ENCODE assay signal across 8 cellular contexts in the genomic region with DNA sequence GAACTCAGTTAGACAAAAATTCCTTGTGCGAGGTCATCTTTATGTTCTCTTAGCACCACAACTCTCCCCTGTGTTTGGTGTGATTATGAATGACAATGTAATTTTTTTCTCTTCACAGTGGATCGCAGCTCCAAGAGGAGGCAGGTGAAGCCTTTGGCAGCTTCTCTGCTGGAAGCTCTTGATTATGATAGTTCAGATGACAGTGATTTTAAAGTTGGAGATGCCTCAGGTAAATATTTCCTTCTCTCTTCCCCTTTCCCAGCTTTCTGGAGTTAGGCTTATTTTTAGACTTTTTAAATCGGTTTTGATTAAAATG.
DNase-seq lines count a peak whose midpoint lies in the region; ATAC-seq and TF ChIP-seq lines count a peak whose summit lies in the region.

No MANE protein-coding gene starts in this region.

- H3K4me3 ChIP-seq in GM12864 (ENCODE audit: low read depth, low read length): peak overlapping the region; percentile 83
- peak overlapping the region; percentile 93 for H3K4me3 ChIP-seq in Loucy (ENCODE audit: low read length, poor library complexity, severe bottlenecking)

- H3K4me2 ChIP-seq in Loucy (ENCODE audit: low read depth, low read length, poor library complexity, severe bottlenecking): peak overlapping the region; percentile 74

- peaks cover 42% of the 10 kb centered on the region for H3K4me1 ChIP-seq in Loucy (ENCODE audit: insufficient read depth, low read length, poor library complexity, severe bottlenecking)

- H3K4me1 Mint-ChIP-seq in activated naive CD8-positive, alpha-beta T cell treated with anti-CD3 and anti-CD28 coated beads, Interleukin-2, amount 50 U/mL, for 24 hours: peaks cover 55% of the 10 kb centered on the region
- peaks cover 24% of the 10 kb centered on the region for H3K4me1 Mint-ChIP-seq in memory B cell

- no peak for TF ChIP-seq CTCF in GM12864 (IDR thresholded peaks at IDR 0.05; ENCODE audit: low read depth, low read length, missing control alignments)
- no peak for TF ChIP-seq CTCF in Loucy (conservative IDR thresholded peaks at IDR 0.05; ENCODE audit: low read length)

- H3K27me3 Mint-ChIP-seq in activated naive CD8-positive, alpha-beta T cell treated with anti-CD3 and anti-CD28 coated beads, Interleukin-2, amount 50 U/mL, for 24 hours: peaks cover 4% of the 10 kb centered on the region
- no peaks in the 10 kb centered on the region for H3K27me3 Mint-ChIP-seq in memory B cell

- H3K4me3 Mint-ChIP-seq in activated naive CD8-positive, alpha-beta T cell treated with anti-CD3 and anti-CD28 coated beads, Interleukin-2, amount 50 U/mL, for 24 hours: peak overlapping the region; percentile 97
- H3K4me3 Mint-ChIP-seq in memory B cell: peak overlapping the region; percentile 92

- peaks cover 41% of the 10 kb centered on the region for H3K36me3 Mint-ChIP-seq in activated naive CD8-positive, alpha-beta T cell treated with anti-CD3 and anti-CD28 coated beads, Interleukin-2, amount 50 U/mL, for 24 hours (ENCODE audit: low read depth)
- H3K36me3 Mint-ChIP-seq in memory B cell: peaks cover 13% of the 10 kb centered on the region

- H3K9me2 ChIP-seq in Loucy (replicated peaks; ENCODE audit: low read depth, low read length): no peaks in the 10 kb centered on the region

- H2AFZ ChIP-seq in Loucy (ENCODE audit: low read length): no peak overlapping the region

- H3K9me3 Mint-ChIP-seq in activated naive CD8-positive, alpha-beta T cell treated with anti-CD3 and anti-CD28 coated beads, Interleukin-2, amount 50 U/mL, for 24 hours: no peaks in the 10 kb centered on the region
- no peaks in the 10 kb centered on the region for H3K9me3 Mint-ChIP-seq in memory B cell

- H3F3A ChIP-seq in Loucy (ENCODE audit: low read depth): no peaks in the 10 kb centered on the region; the same call in 1 of the 2 replicates

- H4K20me1 ChIP-seq in Loucy (ENCODE audit: insufficient read depth, low read length, poor library complexity, severe bottlenecking): peaks cover 56% of the 10 kb centered on the region

- H3K9ac ChIP-seq in Loucy (ENCODE audit: low read depth, low read length, poor library complexity, severe bottlenecking): peak overlapping the region; percentile 97

- H3K27ac Mint-ChIP-seq in activated naive CD8-positive, alpha-beta T cell treated with anti-CD3 and anti-CD28 coated beads, Interleukin-2, amount 50 U/mL, for 24 hours: peak overlapping the region; percentile 97
- peak overlapping the region; percentile 92 for H3K27ac Mint-ChIP-seq in memory B cell

- H3K79me2 ChIP-seq in Loucy (ENCODE audit: insufficient read depth, low read length): peaks cover 60% of the 10 kb centered on the region

- ATAC-seq in activated naive CD8-positive, alpha-beta T cell treated with anti-CD3 and anti-CD28 coated beads, Interleukin-2, amount 50 U/mL, for 24 hours: no peak
- ATAC-seq in memory B cell (ENCODE audit: low read depth) (no peak), HG03378 (IDR thresholded peaks at IDR 0.05; ENCODE audit: unreplicated experiment) (no peak), HG03108 (IDR thresholded peaks at IDR 0.05; ENCODE audit: unreplicated experiment) (no peak)

- no peak for DNase-seq in GM12864 (ENCODE audit: low read depth)
- no peak for DNase-seq in activated naive CD8-positive, alpha-beta T cell treated with anti-CD3 and anti-CD28 coated beads, Interleukin-2, amount 50 U/mL, for 24 hours
- no peak for DNase-seq in memory B cell (ENCODE audit: low spot score in 2 of 2)
- no peak for DNase-seq in HuH-7 (ENCODE audit: low spot score)
- DNase-seq in activated gamma-delta T cell treated with Interleukin-2 at 50 U/mL for 16 hours: no peak

- H3K36me3 ChIP-seq in Loucy (ENCODE audit: insufficient read depth, low read length): no peaks in the 10 kb centered on the region

- H3K9me3 ChIP-seq in Loucy (ENCODE audit: insufficient read depth, low read depth, low read length): no peaks in the 10 kb centered on the region

- H3K27me3 ChIP-seq in Loucy (ENCODE audit: insufficient read depth, low read length, poor library complexity, severe bottlenecking): peaks cover 5% of the 10 kb centered on the region
